18 cellular contexts compared by ENCODE assay signal in the genomic region with DNA sequence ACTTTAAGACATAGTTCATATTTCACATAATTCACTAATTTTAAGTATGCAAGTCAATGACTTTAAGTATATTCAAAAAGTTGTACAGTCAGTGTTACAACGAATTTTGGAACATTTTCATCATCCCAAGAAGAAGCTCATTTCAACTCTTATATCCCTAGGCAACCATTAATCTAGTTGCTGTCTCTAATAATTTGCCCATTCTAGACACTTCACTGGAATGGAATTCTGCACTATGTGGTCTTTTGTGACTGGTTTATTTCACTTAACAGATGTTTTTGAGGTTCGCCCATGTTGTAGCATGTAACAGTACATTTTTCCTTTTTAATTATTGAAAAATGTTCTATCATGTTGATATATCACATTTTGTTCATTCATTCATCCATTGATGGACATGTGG.
"Had no signal": no experiment of that assay in that cellular context is flagged by ENCODE, and none has a peak within 500 bp of the region (broad histone marks: within the 10 kb centered on the region; RNA-seq: fewer than 3 reads in every experiment).

No MANE protein-coding gene starts in this region.

- H3K4me3 ChIP-seq: coronary artery, heart left ventricle, skin epidermis, testis, transverse colon had no signal

- H3K27me3 ChIP-seq: heart left ventricle, neutrophil, testis, transverse colon had no signal

- H3K36me3 ChIP-seq: heart left ventricle, neutrophil, transverse colon had no signal

- H3K27ac ChIP-seq: coronary artery, heart left ventricle, neutrophil, skin epidermis, testis, transverse colon had no signal

- FAIRE-seq: endothelial cell of umbilical vein, frontal cortex had no signal

- DNase-seq: effector CD4-positive, alpha-beta T cell; endodermal cell; erythroblast; heart left ventricle; hippocampal formation; left colon; naive thymus-derived CD8-positive, alpha-beta T cell; stimulated activated CD4-positive, alpha-beta T cell treated with anti-CD3 and anti-CD28 coated beads, Interleukin-2, amount 100 ng/mL, for 24 hours; stimulated activated CD4-positive, alpha-beta T cell treated with anti-CD3 and anti-CD28 coated beads, Interleukin-4, amount 100 ng/mL, for 4 hours; stimulated activated naive B cell treated with anti-CD40 and anti-IgM and Interleukin-4, amounts not matched to agents 10 μg/mL and 1 μg/mL and 100 μg/mL, for 72 hours; stimulated activated naive CD8-positive, alpha-beta T cell treated with anti-CD3 and anti-CD28 coated beads, Interleukin-15, amount 100 ng/mL, for 72 hours; testis; transverse colon had no signal

- H3K4me1 ChIP-seq: heart left ventricle, testis had no signal

- H3K9me3 ChIP-seq: testis had no signal
